33 cellular contexts compared by ENCODE assay signal in genomic region chr13:41490616-41491015, GRCh38. TPM values are rescaled to one million over a fixed set of nuclear protein-coding genes. Genes with fewer than 3 reads are reported as not detected.
DNase-seq lines count a peak whose midpoint lies in the region; ATAC-seq and TF ChIP-seq lines count a peak whose summit lies in the region.
"Had no signal": no experiment of that assay in that cellular context is flagged by ENCODE, and none has a peak within 500 bp of the region (broad histone marks: within the 10 kb centered on the region; RNA-seq: fewer than 3 reads in every experiment).

No MANE protein-coding gene starts in this region.

- H3K9me3 Mint-ChIP-seq in activated naive CD4-positive, alpha-beta T cell treated with anti-CD3 and anti-CD28 coated beads, Interleukin-2, amount 50 U/mL, for 24 hours = peaks cover 11% of the 10 kb centered on the region

- intact Hi-C loops in esophagus muscularis mucosa (cut with DNase I) (no loop called here), sigmoid colon (cut with DNase I) (no loop called here)

- no peaks in the 10 kb centered on the region for H3K27me3 Mint-ChIP-seq in activated naive CD4-positive, alpha-beta T cell treated with anti-CD3 and anti-CD28 coated beads, Interleukin-2, amount 50 U/mL, for 24 hours
- H3K27me3 Mint-ChIP-seq in T-helper 17 cell = no peaks in the 10 kb centered on the region

- peaks cover 92% of the 10 kb centered on the region for H3K4me1 Mint-ChIP-seq in activated naive CD4-positive, alpha-beta T cell treated with anti-CD3 and anti-CD28 coated beads, Interleukin-2, amount 50 U/mL, for 24 hours
- H3K4me1 Mint-ChIP-seq in T-helper 17 cell = peaks cover 28% of the 10 kb centered on the region

- TF ChIP-seq POLR2A in esophagus muscularis mucosa (IDR thresholded peaks at IDR 0.05; ENCODE audit: low read depth) (no peak), sigmoid colon (IDR thresholded peaks at IDR 0.05) (no peak)

- H3K4me3 ChIP-seq in esophagus muscularis mucosa = no peak overlapping the region
- no peak overlapping the region for H3K4me3 ChIP-seq in sigmoid colon
- H3K4me3 ChIP-seq: body of pancreas, esophagus squamous epithelium, heart right ventricle, spleen, tibial nerve had no signal

- H3K4me3 Mint-ChIP-seq in activated naive CD4-positive, alpha-beta T cell treated with anti-CD3 and anti-CD28 coated beads, Interleukin-2, amount 50 U/mL, for 24 hours = peak overlapping the region; percentile 49
- peak overlapping the region; percentile 34 for H3K4me3 Mint-ChIP-seq in T-helper 17 cell

- no peak for TF ChIP-seq CTCF in esophagus muscularis mucosa (IDR thresholded peaks at IDR 0.05)
- TF ChIP-seq CTCF in sigmoid colon (IDR thresholded peaks at IDR 0.05) = no peak

- DNase-seq in activated naive CD4-positive, alpha-beta T cell (lab: John Stamatoyannopoulos, UW) = no peak
- DNase-seq in T-helper 17 cell = no peak
- peak; percentile 24 for DNase-seq in esophagus muscularis mucosa (ENCODE audit: extremely low spot score)
- DNase-seq in NCI-H146 (lab: John Stamatoyannopoulos, UW) = no peak
- no peak for DNase-seq in SHP77 (lab: John Stamatoyannopoulos, UW)
- no peak for DNase-seq in sigmoid colon
- DNase-seq: activated CD4-positive, alpha-beta T cell treated with anti-CD3 and anti-CD28 coated beads, Interleukin-2, amount 50 U/mL, for 1 hour; activated CD8-positive, alpha-beta memory T cell treated with anti-CD3 and anti-CD28 coated beads, Interleukin-2, amount 50 U/mL, for 4 hours; body of pancreas; C1 segment of cervical spinal cord; esophagus squamous epithelium; foreskin keratinocyte; heart right ventricle; kidney; left ventricle myocardium superior; MM.1S; NCI-H2081; NCI-H226; NCI-H526 treated with DMSO at 0.1 percent for 48 hours; posterior cingulate gyrus; right cardiac atrium; spleen; stimulated activated CD4-positive, alpha-beta T cell treated with anti-CD3 and anti-CD28 coated beads, Interleukin-2, amount 100 ng/mL, for 24 hours; T-helper 9 cell had no signal

- no peak for TF ChIP-seq EP300 in esophagus muscularis mucosa (IDR thresholded peaks at IDR 0.05)
- no peak for TF ChIP-seq EP300 in sigmoid colon (IDR thresholded peaks at IDR 0.05)

- H3K9me3 ChIP-seq in T-helper 17 cell (ENCODE audit: control insufficient read depth, low read length, poor library complexity, severe bottlenecking) = no peaks in the 10 kb centered on the region
- no peaks in the 10 kb centered on the region for H3K9me3 ChIP-seq in esophagus muscularis mucosa
- no peaks in the 10 kb centered on the region for H3K9me3 ChIP-seq in sigmoid colon
- H3K9me3 ChIP-seq: body of pancreas, esophagus squamous epithelium, neutrophil had no signal

- no peaks in the 10 kb centered on the region for H3K27me3 ChIP-seq in esophagus muscularis mucosa
- H3K27me3 ChIP-seq in sigmoid colon = no peaks in the 10 kb centered on the region
- H3K27me3 ChIP-seq: body of pancreas, esophagus squamous epithelium, heart right ventricle, neutrophil, spleen, tibial nerve had no signal

- ATAC-seq in T-helper 17 cell = no peak
- ATAC-seq: body of pancreas, foreskin keratinocyte, HCT116, heart right ventricle, HepG2, left ventricle myocardium superior, right cardiac atrium, Right ventricle myocardium inferior, SK-N-SH treated with all-trans-retinoic acid at 6 μM for 48 hours had no signal

- H3K27ac Mint-ChIP-seq in activated naive CD4-positive, alpha-beta T cell treated with anti-CD3 and anti-CD28 coated beads, Interleukin-2, amount 50 U/mL, for 24 hours = peak overlapping the region; percentile 92
- no peak overlapping the region for H3K27ac Mint-ChIP-seq in T-helper 17 cell
- H3K27ac Mint-ChIP-seq: activated T-helper 2 cell treated with anti-CD3 and anti-CD28 coated beads, Interferon-gamma antibody, Interleukin-2, Interleukin-4, amounts not matched to agents 10 μg/mL and 5 μg/mL and 100 μg/mL, durations not matched to agents 14 hours and 24 hours and 36 hours had no signal

- WGBS in esophagus muscularis mucosa = 58% methylated on average over 1 of the region's 1 CpG
- WGBS in sigmoid colon, 2 donors = 79 to 86% methylated on average over 1 of the region's 1 CpG

- H3K4me1 ChIP-seq in esophagus muscularis mucosa (peaks cover 8 to 24% (median 19%) of the 10 kb centered on the region in 4 donors), sigmoid colon (no peaks in the 10 kb centered on the region)
- H3K4me1 ChIP-seq: body of pancreas, foreskin keratinocyte had no signal

- no peak overlapping the region for H3K27ac ChIP-seq in esophagus muscularis mucosa (replicated peaks in 1 of 4)
- H3K27ac ChIP-seq in sigmoid colon = no peak overlapping the region
- H3K27ac ChIP-seq: body of pancreas, esophagus squamous epithelium, foreskin keratinocyte, heart right ventricle, neutrophil, spleen, tibial nerve, VCaP had no signal

- H3K36me3 Mint-ChIP-seq in activated naive CD4-positive, alpha-beta T cell treated with anti-CD3 and anti-CD28 coated beads, Interleukin-2, amount 50 U/mL, for 24 hours = peaks cover 10% of the 10 kb centered on the region
- H3K36me3 Mint-ChIP-seq in T-helper 17 cell (ENCODE audit: low read depth) = peaks cover 5% of the 10 kb centered on the region

- no peaks in the 10 kb centered on the region for H3K36me3 ChIP-seq in esophagus muscularis mucosa
- no peaks in the 10 kb centered on the region for H3K36me3 ChIP-seq in sigmoid colon
- H3K36me3 ChIP-seq: esophagus squamous epithelium, heart right ventricle, neutrophil, spleen, tibial nerve had no signal

RNA-seq across cellular contexts. Expression of gene RGCC, which starts 33.3 kb away (rescaled TPM):
- total RNA-seq in T-helper 17 cell = 100 to 1,000 TPM; 283 to 548 TPM
- 100 to 1,000 TPM in 1 of 4 donors, 10 to 100 TPM in 3; 56.5 to 142 (median 77.1) TPM for total RNA-seq in esophagus muscularis mucosa
- total RNA-seq in sigmoid colon = 10 to 100 TPM; 30.4 to 65.3 (median 43.3) TPM
- 10 to 100 TPM in 1 of 3 donors, 1 to 10 TPM in 2; 8.3 to 11.3 (median 8.4) TPM for polyA plus RNA-seq in sigmoid colon
